In the genomic region with DNA sequence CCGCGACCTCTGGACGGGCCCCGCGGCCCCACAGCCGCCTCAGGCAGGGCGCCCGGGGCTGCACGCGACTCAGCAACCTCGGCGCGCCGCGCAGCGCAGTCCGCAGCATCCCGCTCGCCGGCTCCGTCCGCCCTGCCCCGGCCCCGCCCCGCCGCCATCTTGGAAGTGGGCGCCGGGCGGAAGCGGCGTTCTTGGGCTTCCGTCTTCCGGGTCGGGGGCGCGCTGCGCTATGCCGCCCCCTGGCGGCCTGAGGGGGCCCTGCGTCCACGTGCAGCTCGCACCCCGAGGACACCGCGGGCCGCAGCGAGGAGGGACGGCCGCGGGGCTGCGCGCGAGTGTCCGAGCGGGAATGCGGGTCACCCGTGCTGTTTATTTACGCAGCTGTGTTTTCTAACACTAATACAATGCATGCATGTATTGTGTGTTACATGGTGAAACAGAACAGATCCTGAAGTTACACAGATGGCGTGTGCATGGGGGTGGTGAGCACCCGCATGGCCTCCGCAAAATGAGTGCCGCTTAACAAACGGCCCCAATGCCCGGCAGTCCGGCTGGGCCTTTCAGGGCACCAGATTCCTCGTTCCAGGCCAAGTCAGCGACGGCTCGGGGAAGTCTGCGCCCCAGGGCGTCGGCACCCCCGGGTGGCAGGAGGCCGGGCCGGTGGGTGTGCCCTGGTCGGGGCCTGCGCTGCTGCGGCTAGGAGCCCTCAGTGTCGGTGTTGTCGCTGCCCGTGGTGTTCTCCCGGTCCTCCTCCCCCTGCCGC, we compare ENCODE assay signal across 8 cellular contexts. TPM values are rescaled to one million over a fixed set of nuclear protein-coding genes. Genes with fewer than 3 reads are reported as not detected.
DNase-seq lines count a peak whose midpoint lies in the region; ATAC-seq and TF ChIP-seq lines count a peak whose summit lies in the region.

A gene (minus strand): TSS at position 139 of the 763 bp plus-strand sequence. CDS start 30 bp downstream, at position 109.

- H3K4me3 ChIP-seq in AG10803 (ENCODE audit: low read length), result peak within 1 kb of the TSS; percentile 70

- peak; percentile 58 for TF ChIP-seq CTCF in AG10803 (conservative IDR thresholded peaks at IDR 0.05; ENCODE audit: low read length)

- DNase-seq in AG10803 (ENCODE audit: low read depth), result peak; percentile 78
- DNase-seq in NCI-H226, result peak; percentile 68
- DNase-seq in activated CD4-positive, alpha-beta T cell treated with anti-CD3 and anti-CD28 coated beads for 1 hour, result peak; percentile 79
- DNase-seq in cerebellum (ENCODE audit: low spot score), result peak; percentile 93
- peak; percentile 68 for DNase-seq in kidney glomerular epithelial cell (lab: John Stamatoyannopoulos, UW)
- DNase-seq in stimulated activated CD4-positive, alpha-beta T cell treated with anti-CD3 and anti-CD28 coated beads, Interleukin-1b, Interleukin-23, amount 100 ng/mL, for 24 hours (ENCODE audit: low read depth in 4 of 4, low spot score in 1 of 4), result peak; percentile 74 to 77 (median 76)

- ATAC-seq in GM18873 (IDR thresholded peaks at IDR 0.05; ENCODE audit: low FRiP score, unreplicated experiment) (peak; percentile 23), HG03108 (IDR thresholded peaks at IDR 0.05; ENCODE audit: unreplicated experiment) (peak; percentile 47)

RNA-seq across cellular contexts. Expression of the gene that starts here (rescaled TPM):
- total RNA-seq in cerebellum, result 6.5 TPM

Comparison
In these comparisons a context has a peak if more than half of its experiments do, and no peak if none do; other contexts are left out.
1. Peak in every context shown above with its lines: DNase-seq, ATAC-seq and H3K4me3 ChIP-seq.